ENCODE assay signal across 35 cellular contexts in genomic region chr1:246390855-246391254, GRCh38.
"Had no signal": no experiment of that assay in that cellular context is flagged by ENCODE, and none has a peak within 500 bp of the region (broad histone marks: within the 10 kb centered on the region; RNA-seq: fewer than 3 reads in every experiment).

No MANE protein-coding gene starts in this region.

- H3K4me1 Mint-ChIP-seq: activated B cell treated with CpG ODN at 0.5 μM for 24 hours; activated naive CD4-positive, alpha-beta T cell treated with anti-CD3 and anti-CD28 coated beads, Interleukin-2, amount 10 ng/mL, durations not matched to agents 7 days and 5 days; brain had no signal

- DNase-seq: activated B cell treated with CpG ODN at 0.5 μM for 24 hours; activated CD4-positive, alpha-beta memory T cell treated with anti-CD3 and anti-CD28 coated beads for 36 hours; activated CD4-positive, alpha-beta T cell treated with anti-CD3 and anti-CD28 coated beads for 4 hours; activated CD4-positive, alpha-beta T cell treated with anti-CD3 and anti-CD28 coated beads, Interleukin-2, amount 10 ng/mL, durations not matched to agents 24 days and 14 days; activated CD4-positive, alpha-beta T cell treated with anti-CD3 and anti-CD28 coated beads, Interleukin-2, amount 50 U/mL, for 1 hour; activated CD4-positive, alpha-beta T cell treated with anti-CD3 and anti-CD28 coated beads, Interleukin-2, amount 50 U/mL, for 4 hours; activated CD4-positive, CD25-positive, alpha-beta regulatory T cell treated with anti-CD3 and anti-CD28 coated beads, Interleukin-2, amount 50 U/mL, for 72 hours; activated CD8-positive, alpha-beta memory T cell treated with anti-CD3 and anti-CD28 coated beads, Interleukin-2, amount 50 U/mL, for 4 hours; activated CD8-positive, alpha-beta T cell treated with anti-CD3 and anti-CD28 coated beads for 36 hours; activated effector memory CD4-positive, alpha-beta T cell treated with anti-CD3 and anti-CD28 coated beads, Interleukin-2, amount 50 U/mL, for 16 hours; activated gamma-delta T cell treated with Interleukin-2 at 50 U/mL for 16 hours; activated naive CD4-positive, alpha-beta T cell; activated naive CD4-positive, alpha-beta T cell treated with anti-CD3 and anti-CD28 coated beads, Interleukin-2, amount 10 ng/mL, durations not matched to agents 7 days and 5 days; activated naive CD8-positive, alpha-beta T cell treated with anti-CD3 and anti-CD28 coated beads for 36 hours; activated T-cell treated with anti-CD3 and anti-CD28 coated beads for 4 hours; activated T-cell treated with anti-CD3 and anti-CD28 coated beads, Interleukin-2, amount 50 U/mL, for 1 hour; activated T-cell treated with anti-CD3 and anti-CD28 coated beads, Interleukin-2, amount 50 U/mL, for 4 hours; activated T-cell treated with anti-CD3 and anti-CD28 coated beads, Interleukin-2, amount 50 U/mL, for 72 hours; amygdala; anterior cingulate cortex; caudate nucleus; cerebellar nuclear complex; T-helper 1 cell; T-helper 2 cell; T-helper 9 cell had no signal

- H3K27ac Mint-ChIP-seq: activated B cell treated with CpG ODN at 0.5 μM for 24 hours; activated CD4-positive, alpha-beta memory T cell treated with anti-CD3 and anti-CD28 coated beads for 36 hours; activated CD4-positive, alpha-beta T cell treated with anti-CD3 and anti-CD28 coated beads, Interleukin-2, amount 10 ng/mL, durations not matched to agents 24 days and 14 days; activated CD8-positive, alpha-beta T cell treated with anti-CD3 and anti-CD28 coated beads for 36 hours; activated naive CD4-positive, alpha-beta T cell treated with anti-CD3 and anti-CD28 coated beads, Interleukin-2, amount 10 ng/mL, durations not matched to agents 7 days and 5 days; activated naive CD4-positive, alpha-beta T cell treated with anti-CD3 and anti-CD28 coated beads, Interleukin-2, amount 50 U/mL, for 72 hours; activated naive CD8-positive, alpha-beta T cell treated with anti-CD3 and anti-CD28 coated beads for 36 hours; activated T-cell treated with anti-CD3 and anti-CD28 coated beads, Interleukin-2, amount 50 U/mL, for 72 hours; activated T-helper 1 cell treated with anti-CD3 and anti-CD28 coated beads, Interleukin-12 subunit alpha, Interleukin-12 subunit beta, Interleukin-2, Interleukin-4 antibody, amounts not matched to agents 30 ng/mL and 10 ng/mL and 1 ng/mL, durations not matched to agents 14 hours and 24 hours and 36 hours; activated T-helper 17 cell treated with anti-CD3 and anti-CD28 coated beads, Interleukin-2, amount 50 U/mL, for 72 hours; brain; T-helper 1 cell treated with Interleukin-12 subunit alpha and Interleukin-12 subunit beta and Interleukin-4 antibody, amounts not matched to agents 30 μg/mL and 1 μg/mL, for 36 hours; T-helper 2 cell treated with Interferon-gamma antibody and Interleukin-4, amounts not matched to agents 5 μg/mL and 100 μg/mL, for 36 hours had no signal

- H3K27me3 ChIP-seq: ascending aorta, cardiac muscle cell had no signal

- H3K4me3 Mint-ChIP-seq: activated B cell treated with CpG ODN at 0.5 μM for 24 hours; activated CD4-positive, alpha-beta memory T cell treated with anti-CD3 and anti-CD28 coated beads for 36 hours; activated CD4-positive, alpha-beta T cell treated with anti-CD3 and anti-CD28 coated beads, Interleukin-2, amount 10 ng/mL, durations not matched to agents 24 days and 14 days; activated CD8-positive, alpha-beta T cell treated with anti-CD3 and anti-CD28 coated beads for 36 hours; activated naive CD4-positive, alpha-beta T cell treated with anti-CD3 and anti-CD28 coated beads, Interleukin-2, amount 10 ng/mL, durations not matched to agents 7 days and 5 days; activated naive CD8-positive, alpha-beta T cell treated with anti-CD3 and anti-CD28 coated beads for 36 hours; activated T-cell treated with anti-CD3 and anti-CD28 coated beads, Interleukin-2, amount 50 U/mL, for 4 hours; activated T-cell treated with anti-CD3 and anti-CD28 coated beads, Interleukin-2, amount 50 U/mL, for 72 hours; activated T-helper 1 cell treated with anti-CD3 and anti-CD28 coated beads, Interleukin-12 subunit alpha, Interleukin-12 subunit beta, Interleukin-2, Interleukin-4 antibody, amounts not matched to agents 30 ng/mL and 10 ng/mL and 1 ng/mL, durations not matched to agents 14 hours and 24 hours and 36 hours; activated T-helper 17 cell treated with anti-CD3 and anti-CD28 coated beads, Interleukin-2, amount 50 U/mL, for 72 hours; brain; central memory CD8-positive, alpha-beta T cell; T-helper 1 cell treated with Interleukin-12 subunit alpha and Interleukin-12 subunit beta and Interleukin-4 antibody, amounts not matched to agents 30 μg/mL and 1 μg/mL, for 36 hours; T-helper 2 cell treated with Interferon-gamma antibody and Interleukin-4, amounts not matched to agents 5 μg/mL and 100 μg/mL, for 36 hours had no signal

- H3K27me3 Mint-ChIP-seq: activated B cell treated with CpG ODN at 0.5 μM for 24 hours; activated CD4-positive, alpha-beta memory T cell treated with anti-CD3 and anti-CD28 coated beads for 36 hours; activated CD4-positive, alpha-beta T cell treated with anti-CD3 and anti-CD28 coated beads, Interleukin-2, amount 10 ng/mL, durations not matched to agents 24 days and 14 days; activated CD8-positive, alpha-beta T cell treated with anti-CD3 and anti-CD28 coated beads for 36 hours; activated naive CD4-positive, alpha-beta T cell treated with anti-CD3 and anti-CD28 coated beads, Interleukin-2, amount 10 ng/mL, durations not matched to agents 7 days and 5 days; activated naive CD8-positive, alpha-beta T cell treated with anti-CD3 and anti-CD28 coated beads for 36 hours; activated T-helper 17 cell treated with anti-CD3 and anti-CD28 coated beads, Interleukin-2, amount 50 U/mL, for 72 hours; central memory CD8-positive, alpha-beta T cell had no signal

- H3K4me3 ChIP-seq: ascending aorta, cardiac muscle cell had no signal

- H3K27ac ChIP-seq: ascending aorta, cardiac muscle cell, VCaP had no signal

- H3K36me3 ChIP-seq: ascending aorta, cardiac muscle cell had no signal

- H3K4me1 ChIP-seq: ascending aorta had no signal
